In genomic region chr18:3455938-3456685, GRCh38 we compare ENCODE assay signal across 10 cellular contexts. TPM values are rescaled to one million over a fixed set of nuclear protein-coding genes. Genes with fewer than 3 reads are reported as not detected.
DNase-seq lines count a peak whose midpoint lies in the region; ATAC-seq and TF ChIP-seq lines count a peak whose summit lies in the region.
"Had no signal": no experiment of that assay in that cellular context is flagged by ENCODE, and none has a peak within 500 bp of the region (broad histone marks: within the 10 kb centered on the region; RNA-seq: fewer than 3 reads in every experiment).

No MANE protein-coding gene starts in this region.

- WGBS in psoas muscle, 3 donors: 69 to 83% (median 74%) methylated on average over 10 of the region's 10 CpGs

- H3K4me1 ChIP-seq in RWPE2 (ENCODE audit: insufficient read depth, poor library complexity, severe bottlenecking) (peaks cover 59% of the 10 kb centered on the region), psoas muscle (peaks cover 32% of the 10 kb centered on the region)

- TF ChIP-seq CTCF in RWPE2 (IDR thresholded peaks at IDR 0.05; ENCODE audit: poor library complexity, severe bottlenecking) (no peak), fibroblast of the aortic adventitia (IDR thresholded peaks at IDR 0.05; ENCODE audit: insufficient read depth, low read length) (no peak), psoas muscle (IDR thresholded peaks at IDR 0.05) (no peak)

- DNase-seq in DMS53 treated with DMSO at 0.1 percent for 48 hours (lab: John Stamatoyannopoulos, UW; ENCODE audit: unreplicated experiment): peak; percentile 73
- DNase-seq in RWPE2 (ENCODE audit: low spot score): no peak
- peak; percentile 68 for DNase-seq in fibroblast of the aortic adventitia (ENCODE audit: low read depth)
- DNase-seq in psoas muscle: no peak
- no peak for DNase-seq in Right ventricle myocardium inferior (ENCODE audit: missing footprints)
- no peak for DNase-seq in activated CD4-positive, alpha-beta T cell treated with anti-CD3 and anti-CD28 coated beads, Interleukin-2, amount 50 U/mL, for 48 hours
- DNase-seq in activated CD8-positive, alpha-beta memory T cell treated with anti-CD3 and anti-CD28 coated beads for 24 hours: no peak
- DNase-seq: activated CD4-positive, alpha-beta T cell treated with anti-CD3 and anti-CD28 coated beads for 4 hours; stimulated activated CD4-positive, alpha-beta T cell treated with anti-CD3 and anti-CD28 coated beads, Interleukin-12 subunit alpha, Interleukin-12 subunit beta, amount 100 ng/mL, for 4 hours had no signal

- H3K27me3 ChIP-seq in RWPE2 (ENCODE audit: insufficient read depth, poor library complexity, severe bottlenecking) (no peaks in the 10 kb centered on the region), psoas muscle (ENCODE audit: insufficient read depth in 3 of 3, low read length in 2 of 3) (no peaks in the 10 kb centered on the region)

- H3K27ac ChIP-seq in RWPE2 (ENCODE audit: poor library complexity, severe bottlenecking) (peak overlapping the region; percentile 93), psoas muscle (peak overlapping the region; percentile 100)

- peak; percentile 19; the same call in 2 of the 3 replicates for ATAC-seq in RWPE2 (ENCODE audit: low read depth)
- peak in 2 of 4 donors; percentile 24 to 39 for ATAC-seq in psoas muscle
- ATAC-seq in Right ventricle myocardium inferior: no peak
- no peak for ATAC-seq in GM18861 (IDR thresholded peaks at IDR 0.05; ENCODE audit: unreplicated experiment)

- H3K4me3 ChIP-seq in RWPE2 (ENCODE audit: severe bottlenecking) (no peak overlapping the region), fibroblast of the aortic adventitia (ENCODE audit: low read depth, low read length) (peak overlapping the region; percentile 18), psoas muscle (peak overlapping the region; percentile 2)

- H3K36me3 ChIP-seq in RWPE2 (ENCODE audit: low read depth) (peaks cover 78% of the 10 kb centered on the region), psoas muscle (ENCODE audit: insufficient read depth in 1 of 2, low read depth in 1 of 2) (peaks cover 15 to 51% of the 10 kb centered on the region in 2 donors)

- H3K9me3 ChIP-seq in RWPE2 (ENCODE audit: severe bottlenecking): no peaks in the 10 kb centered on the region
- no peaks in the 10 kb centered on the region for H3K9me3 ChIP-seq in psoas muscle

- intact Hi-C loops in psoas muscle (cut with DNase I) (loop anchor here (2.0 to 5.0 kb wide), 3 partner anchors 71 to 175 kb away; no protein-coding TSS in a partner anchor), Right ventricle myocardium inferior (cut with DNase I) (no loop called here)

RNA-seq across cellular contexts. Expression of gene TGIF1, which starts 6.1 kb away (rescaled TPM):
- total RNA-seq in fibroblast of the aortic adventitia (ENCODE audit: low replicate concordance) (68.4 and 106 TPM in 2 replicates), psoas muscle (10 to 100 TPM; 18.2 to 81.2 (median 61.5) TPM), Right ventricle myocardium inferior (8.4 TPM)
- 100 to 1,000 TPM in 1 of 3 donors, 10 to 100 TPM in 2; 18.7 to 200 (median 22.5) TPM for polyA plus RNA-seq in psoas muscle

Comparison
In these comparisons a context has a peak if more than half of its experiments do, and no peak if none do; other contexts are left out.
1. DNase-seq: peak in DMS53 treated with DMSO at 0.1 percent for 48 hours (single experiment) and fibroblast of the aortic adventitia (single experiment); none in RWPE2 (single experiment), psoas muscle (0 of 2), Right ventricle myocardium inferior (single experiment), activated CD4-positive, alpha-beta T cell treated with anti-CD3 and anti-CD28 coated beads, Interleukin-2, amount 50 U/mL, for 48 hours (0 of 2) and activated CD8-positive, alpha-beta memory T cell treated with anti-CD3 and anti-CD28 coated beads for 24 hours (single experiment).